8 cellular contexts compared by ENCODE assay signal in genomic region chr5:88833371-88834107, GRCh38. TPM values are rescaled to one million over a fixed set of nuclear protein-coding genes. Genes with fewer than 3 reads are reported as not detected.
DNase-seq lines count a peak whose midpoint lies in the region; ATAC-seq and TF ChIP-seq lines count a peak whose summit lies in the region.

No MANE protein-coding gene starts in this region.

- H3K27ac Mint-ChIP-seq in WTC11 = no peak overlapping the region

- H3K9me3 ChIP-seq in spleen = no peaks in the 10 kb centered on the region

- 6 to 8% (median 7%) methylated on average over 6 of the region's 6 CpGs for WGBS in spleen, 5 donors

- peaks cover 12% of the 10 kb centered on the region for H3K4me1 Mint-ChIP-seq in WTC11

- H3K4me3 ChIP-seq in fibroblast of the aortic adventitia (ENCODE audit: low read depth, low read length) (peak overlapping the region; percentile 0), spleen (peak overlapping the region in 2 of 8 donors; percentile 10 to 14)

- DNase-seq in WTC11 (ENCODE audit: low spot score) (no peak), fibroblast of the aortic adventitia (ENCODE audit: low read depth) (peak; percentile 89), spleen (peak; percentile 52), KBM-7 (no peak), NCI-H2029 treated with DMSO at 0.1 percent for 48 hours (lab: John Stamatoyannopoulos, UW) (no peak)

- CTCF ChIA-PET in WTC11 (lab: Charles Lee) = no interaction called here

- no peak for TF ChIP-seq CTCF in WTC11 (IDR thresholded peaks at IDR 0.05)
- TF ChIP-seq CTCF in fibroblast of the aortic adventitia (IDR thresholded peaks at IDR 0.05; ENCODE audit: insufficient read depth, low read length) = peak; percentile 6
- TF ChIP-seq CTCF in spleen (IDR thresholded peaks at IDR 0.05 in 8 of 11, conservative IDR thresholded peaks at IDR 0.05 in 3 of 11) = no peak

- H3K4me1 ChIP-seq in spleen = peaks cover 24 to 100% (median 75%) of the 10 kb centered on the region in 6 donors

- no peaks in the 10 kb centered on the region for H3K36me3 Mint-ChIP-seq in WTC11

- peak overlapping the region; percentile 44 to 91 (median 76) for H3K27ac ChIP-seq in spleen

- no peak for TF ChIP-seq POLR2A in spleen (IDR thresholded peaks at IDR 0.05)

- intact Hi-C loops in spleen (cut with DNase I; ENCODE audit: low total_unique reads) = loop anchor here (10.0 kb wide), 1 partner anchor 99 kb away; no protein-coding TSS in a partner anchor

- ATAC-seq in GM18511 (IDR thresholded peaks at IDR 0.05; ENCODE audit: unreplicated experiment) (peak; percentile 57), HG02759 (IDR thresholded peaks at IDR 0.05; ENCODE audit: unreplicated experiment) (peak; percentile 54), WTC11 (peak; percentile 34; the same call in 1 of the 2 replicates), HG03139 (IDR thresholded peaks at IDR 0.05; ENCODE audit: unreplicated experiment) (no peak)

- no peaks in the 10 kb centered on the region for H3K27me3 ChIP-seq in spleen (replicated peaks in 1 of 7)

- POLR2A ChIA-PET in WTC11 (lab: Charles Lee) = no interaction called here

- H3K9me3 Mint-ChIP-seq in WTC11 = no peaks in the 10 kb centered on the region

- H3K36me3 ChIP-seq in spleen = no peaks in the 10 kb centered on the region

- H3K27me3 Mint-ChIP-seq in WTC11 (ENCODE audit: low read depth) = no peaks in the 10 kb centered on the region

- no peak overlapping the region for H3K4me3 Mint-ChIP-seq in WTC11

- in situ Hi-C loops in KBM-7 (cut with MboI; ENCODE audit: low pct_unique_long_range_greater_than_20kb, low sequenced_read_pairs) = no loop called here

TF ChIP-seq in WTC11, 78 proteins besides CTCF, POLR2A, EP300 and RAD21:
- TF ChIP-seq ZNF425 (CRISPR knock-in tag; conservative IDR thresholded peaks at IDR 0.05) (no peak), ZNF671 (CRISPR knock-in tag; IDR thresholded peaks at IDR 0.05) (no peak), RORB (CRISPR knock-in tag; IDR thresholded peaks at IDR 0.05) (no peak), KAT7 (CRISPR knock-in tag; IDR thresholded peaks at IDR 0.05; ENCODE audit: borderline replicate concordance) (no peak), E2F5 (CRISPR knock-in tag; IDR thresholded peaks at IDR 0.05) (no peak), CBFB (CRISPR knock-in tag; IDR thresholded peaks at IDR 0.05; ENCODE audit: low read depth) (no peak), ATF3 (CRISPR knock-in tag; conservative IDR thresholded peaks at IDR 0.05) (no peak), ZNF232 (CRISPR knock-in tag; IDR thresholded peaks at IDR 0.05) (no peak), RELA (CRISPR knock-in tag; IDR thresholded peaks at IDR 0.05; ENCODE audit: borderline replicate concordance) (no peak), PREB (CRISPR knock-in tag; IDR thresholded peaks at IDR 0.05; ENCODE audit: borderline replicate concordance) (no peak), STAT6 (CRISPR knock-in tag; conservative IDR thresholded peaks at IDR 0.05; ENCODE audit: low read depth) (no peak), NR1H2 (CRISPR knock-in tag; IDR thresholded peaks at IDR 0.05) (no peak)
TF ChIP-seq in WTC11: peak in this region for 0.

RNA-seq across cellular contexts. Expression of gene MEF2C, which starts 49.4 kb away (rescaled TPM):
- 1.4 to 3.6 TPM (median 1.7 TPM) in 3 replicates for total RNA-seq in WTC11 (2021)
- total RNA-seq in fibroblast of the aortic adventitia (ENCODE audit: low replicate concordance) = 23.5 and 38.6 TPM in 2 replicates
- 100 to 1,000 TPM in 6 of 7 donors, 10 to 100 TPM in 1; 94.4 to 153 (median 129) TPM for total RNA-seq in spleen
- 10 to 100 TPM; 19.3 to 24.6 (median 24.3) TPM for polyA plus RNA-seq in spleen

Comparison
In these comparisons a context has a peak if more than half of its experiments do, and no peak if none do; other contexts are left out.
1. DNase-seq: peak in fibroblast of the aortic adventitia (single experiment) and spleen (single experiment); none in WTC11 (single experiment), KBM-7 (single experiment) and NCI-H2029 treated with DMSO at 0.1 percent for 48 hours (single experiment).